ENCODE assay signal across 16 cellular contexts in genomic region chr2:177606636-177607035, GRCh38.
DNase-seq lines count a peak whose midpoint lies in the region; ATAC-seq, FAIRE-seq and TF ChIP-seq lines count a peak whose summit lies in the region.
"Had no signal": no experiment of that assay in that cellular context is flagged by ENCODE, and none has a peak within 500 bp of the region (broad histone marks: within the 10 kb centered on the region; RNA-seq: fewer than 3 reads in every experiment).

No MANE protein-coding gene starts in this region.

- no peaks in the 10 kb centered on the region for H3K79me1 ChIP-seq in mesenchymal stem cell (replicated peaks; ENCODE audit: low read length, poor library complexity, severe bottlenecking)

- 0 out of 2 replicates have a peak overlapping the region, but pooled peaks have one; percentile 12 for H3K4me2 ChIP-seq in GM12878 (ENCODE audit: control insufficient read depth, insufficient read depth)
- peak overlapping the region; percentile 21 for H3K4me2 ChIP-seq in mesenchymal stem cell (ENCODE audit: low read length, poor library complexity, severe bottlenecking)
- H3K4me2 ChIP-seq: BLaER1 had no signal

- SMC1A ChIA-PET in GM12878 (lab: Charles Lee; ENCODE audit: uncharacterized antibody, unreplicated experiment) = interaction anchor here (1.7 kb wide), 1 partner anchor 271 kb away, joined by 4 read pairs; no protein-coding TSS in a partner anchor

- no peak overlapping the region for H2AK5ac ChIP-seq in mesenchymal stem cell (ENCODE audit: low read length, severe bottlenecking)

- 35% methylated on average over 7 of the region's 7 CpGs for WGBS in GM12878 (ENCODE audit: insufficient coverage, insufficient replicate concordance, low lambda C conversion rate, missing lambda C conversion rate)
- WGBS in mesenchymal stem cell = 61% methylated on average over 7 of the region's 7 CpGs

- H4K8ac ChIP-seq in mesenchymal stem cell (ENCODE audit: low read length) = no peak overlapping the region

- no peak overlapping the region for H2BK120ac ChIP-seq in mesenchymal stem cell (ENCODE audit: low read depth, low read length)

- H3K27me3 ChIP-seq in GM12878 (replicated peaks in 1 of 2; ENCODE audit: control insufficient read depth in 2 of 2, insufficient read depth in 2 of 2, low read length in 1 of 2) (no peaks in the 10 kb centered on the region), mesenchymal stem cell (ENCODE audit: control insufficient read depth in 1 of 2, insufficient read depth in 1 of 2, low read length in 2 of 2) (no peaks in the 10 kb centered on the region)
- H3K27me3 ChIP-seq: BLaER1 had no signal

- H2AFZ ChIP-seq in GM12878 (ENCODE audit: control insufficient read depth, low read depth, low read length) = peak overlapping the region; percentile 0
- no peak overlapping the region for H2AFZ ChIP-seq in mesenchymal stem cell (ENCODE audit: low read depth, low read length)

- CTCF ChIA-PET in GM12878 (lab: Yijun Ruan, JAX) = interaction anchor here (1.2 to 2.1 kb wide), 5 partner anchors 9 to 271 kb away, joined by 3 to 5 read pairs (median 4); no protein-coding TSS in a partner anchor

- intact Hi-C loops in GM12878 (cut with micrococcal nuclease; ENCODE audit: unreplicated experiment) = no loop called here

- no peak overlapping the region for H3K23ac ChIP-seq in mesenchymal stem cell (ENCODE audit: low read length in 2 of 2)

- no TSS peak for BruUV-seq in GM12878 (replicated peaks; lab: Mats Ljungman, UMichigan)

- no peak for TF ChIP-seq CTCF in GM12878 (IDR thresholded peaks at IDR 0.05 in 2 of 3, conservative IDR thresholded peaks at IDR 0.05 in 1 of 3; ENCODE audit: control insufficient read depth in 2 of 3, extremely low read depth in 1 of 3, insufficient read depth in 1 of 3, low read depth in 3 of 3, low read length in 3 of 3)

- peak; percentile 31 for FAIRE-seq in GM12878 (lab: Jason Lieb, UNC)
- FAIRE-seq: keratinocyte had no signal

- no peak for TF ChIP-seq EP300 in GM12878 (IDR thresholded peaks at IDR 0.05; ENCODE audit: borderline replicate concordance in 1 of 2, control insufficient read depth in 1 of 2, low read depth in 2 of 2, low read length in 2 of 2)

- H3K14ac ChIP-seq in mesenchymal stem cell (ENCODE audit: low read length in 2 of 2) = no peak overlapping the region

- H3K9ac ChIP-seq in GM12878 (ENCODE audit: control insufficient read depth, insufficient read depth, low read length) (no peak overlapping the region), mesenchymal stem cell (ENCODE audit: low read length) (peak overlapping the region; percentile 66)
- H3K9ac ChIP-seq: BLaER1 had no signal

- H3K18ac ChIP-seq in mesenchymal stem cell (ENCODE audit: low read depth in 1 of 2, low read length in 2 of 2) = no peak overlapping the region

- H3K36me3 ChIP-seq in GM12878 (ENCODE audit: control insufficient read depth in 2 of 2, insufficient read depth in 2 of 2, low read length in 1 of 2) (no peaks in the 10 kb centered on the region), mesenchymal stem cell (ENCODE audit: control insufficient read depth in 1 of 2, insufficient read depth in 2 of 2, low read depth in 1 of 2, low read length in 2 of 2) (no peaks in the 10 kb centered on the region)
- H3K36me3 ChIP-seq: BLaER1 had no signal

- DNase-seq in Daoy (ENCODE audit: low read depth) (peak; percentile 60), HT1080 (ENCODE audit: low read depth) (peak; percentile 35), GM12878 (ENCODE audit: low read depth, low spot score) (no peak), mesenchymal stem cell (peak; percentile 25), T-helper 9 cell (no peak), mesenteric fat pad (ENCODE audit: low spot score) (no peak), occipital lobe (lab: John Stamatoyannopoulos, UW) (no peak)
- DNase-seq: activated CD4-positive, alpha-beta T cell treated with anti-CD3 and anti-CD28 coated beads, Interleukin-2, amount 50 U/mL, for 1 hour; amygdala; NCI-H2081 treated with DMSO at 0.1 percent for 48 hours; stimulated activated CD4-positive, alpha-beta T cell treated with anti-CD3 and anti-CD28 coated beads, Interleukin-4, amount 100 ng/mL, for 4 hours; stimulated activated naive CD4-positive, alpha-beta T cell treated with Interleukin-2 at 50 U/mL for 16 hours had no signal

- RAD21 ChIA-PET in GM12878 (lab: Charles Lee; ENCODE audit: unreplicated experiment) = no interaction called here

- no peak for ATAC-seq in GM12878
- no peak for ATAC-seq in GM18873 (IDR thresholded peaks at IDR 0.05; ENCODE audit: low FRiP score, unreplicated experiment)

- H3K27ac ChIP-seq in GM12878 (ENCODE audit: control insufficient read depth, insufficient read depth) = no peak overlapping the region
- H3K27ac ChIP-seq in mesenchymal stem cell (ENCODE audit: low read length, poor library complexity, severe bottlenecking) = peak overlapping the region; percentile 48
- H3K27ac ChIP-seq: BLaER1, HL-60 had no signal

- no peak overlapping the region for H2BK12ac ChIP-seq in mesenchymal stem cell (ENCODE audit: low read length in 2 of 2)

- no peak for TF ChIP-seq RAD21 in GM12878 (IDR thresholded peaks at IDR 0.05; ENCODE audit: insufficient read depth, low read depth, low read length)

- H4K91ac ChIP-seq in mesenchymal stem cell (ENCODE audit: low read length) = no peak overlapping the region

- H3K4me1 ChIP-seq in GM12878 (ENCODE audit: control insufficient read depth, insufficient read depth, low read length) = no peaks in the 10 kb centered on the region
- H3K4me1 ChIP-seq in mesenchymal stem cell (ENCODE audit: control insufficient read depth, insufficient read depth, low read depth, low read length) = no peaks in the 10 kb centered on the region
- H3K4me1 ChIP-seq: BLaER1 had no signal

- no peaks in the 10 kb centered on the region for H3K79me2 ChIP-seq in GM12878 (ENCODE audit: control insufficient read depth, insufficient read depth, low read length)

- no peaks in the 10 kb centered on the region for H4K20me1 ChIP-seq in GM12878 (ENCODE audit: control insufficient read depth, insufficient read depth)
- H4K20me1 ChIP-seq: BLaER1 had no signal

- POLR2A ChIA-PET in GM12878 (lab: Charles Lee) = no interaction called here

- H2BK15ac ChIP-seq in mesenchymal stem cell (ENCODE audit: low read depth, poor library complexity, severe bottlenecking) = no peak overlapping the region

- in situ Hi-C loops in GM12878 (cut with MboI) = no loop called here

- H3K4me3 ChIP-seq in GM12878 (no peak overlapping the region), mesenchymal stem cell (ENCODE audit: insufficient read depth in 1 of 2, low read depth in 1 of 2, low read length in 2 of 2) (peak overlapping the region in 1 of 2 experiments; percentile 23)
- H3K4me3 ChIP-seq: BLaER1 had no signal

- no peak overlapping the region for H3K4ac ChIP-seq in mesenchymal stem cell (ENCODE audit: low read depth in 1 of 2, low read length in 2 of 2)

- no peak for TF ChIP-seq POLR2A in GM12878 (IDR thresholded peaks at IDR 0.05; ENCODE audit: low read depth, low read length)

- no peak overlapping the region for H2BK5ac ChIP-seq in mesenchymal stem cell (ENCODE audit: low read depth, low read length, poor library complexity, severe bottlenecking)

- H3K9me3 ChIP-seq in GM12878 (replicated peaks; ENCODE audit: control insufficient read depth, insufficient read depth, low read length) (no peaks in the 10 kb centered on the region; the same call in 1 of the 3 replicates), mesenchymal stem cell (ENCODE audit: control insufficient read depth, low read length) (peaks cover 13% of the 10 kb centered on the region)

TF ChIP-seq in GM12878, 131 proteins besides CTCF, POLR2A, EP300 and RAD21 (continues in another document):
- TF ChIP-seq SUPT20H (IDR thresholded peaks at IDR 0.05; ENCODE audit: borderline replicate concordance, control insufficient read depth, low read depth, low read length) = no peak
- no peak for TF ChIP-seq USF1 (IDR thresholded peaks at IDR 0.05; ENCODE audit: borderline replicate concordance, extremely low read length, insufficient read depth, low read depth, low read length)
- TF ChIP-seq TAF1 (IDR thresholded peaks at IDR 0.05; ENCODE audit: borderline replicate concordance, low read depth, low read length) = no peak
- TF ChIP-seq MYB (IDR thresholded peaks at IDR 0.05; ENCODE audit: borderline replicate concordance, low read depth, low read length) = no peak
- TF ChIP-seq SRF (IDR thresholded peaks at IDR 0.05; ENCODE audit: low read depth in 2 of 2, low read length in 2 of 2) = no peak
- no peak for TF ChIP-seq NKRF (conservative IDR thresholded peaks at IDR 0.05)

Comparison
In these comparisons a context has a peak if more than half of its experiments do, and no peak if none do; other contexts are left out.
1. DNase-seq: peak in Daoy (single experiment), HT1080 (single experiment) and mesenchymal stem cell (single experiment); none in GM12878 (single experiment), T-helper 9 cell (single experiment), mesenteric fat pad (single experiment) and occipital lobe (single experiment).